7 cellular contexts compared by ENCODE assay signal in the genomic region with DNA sequence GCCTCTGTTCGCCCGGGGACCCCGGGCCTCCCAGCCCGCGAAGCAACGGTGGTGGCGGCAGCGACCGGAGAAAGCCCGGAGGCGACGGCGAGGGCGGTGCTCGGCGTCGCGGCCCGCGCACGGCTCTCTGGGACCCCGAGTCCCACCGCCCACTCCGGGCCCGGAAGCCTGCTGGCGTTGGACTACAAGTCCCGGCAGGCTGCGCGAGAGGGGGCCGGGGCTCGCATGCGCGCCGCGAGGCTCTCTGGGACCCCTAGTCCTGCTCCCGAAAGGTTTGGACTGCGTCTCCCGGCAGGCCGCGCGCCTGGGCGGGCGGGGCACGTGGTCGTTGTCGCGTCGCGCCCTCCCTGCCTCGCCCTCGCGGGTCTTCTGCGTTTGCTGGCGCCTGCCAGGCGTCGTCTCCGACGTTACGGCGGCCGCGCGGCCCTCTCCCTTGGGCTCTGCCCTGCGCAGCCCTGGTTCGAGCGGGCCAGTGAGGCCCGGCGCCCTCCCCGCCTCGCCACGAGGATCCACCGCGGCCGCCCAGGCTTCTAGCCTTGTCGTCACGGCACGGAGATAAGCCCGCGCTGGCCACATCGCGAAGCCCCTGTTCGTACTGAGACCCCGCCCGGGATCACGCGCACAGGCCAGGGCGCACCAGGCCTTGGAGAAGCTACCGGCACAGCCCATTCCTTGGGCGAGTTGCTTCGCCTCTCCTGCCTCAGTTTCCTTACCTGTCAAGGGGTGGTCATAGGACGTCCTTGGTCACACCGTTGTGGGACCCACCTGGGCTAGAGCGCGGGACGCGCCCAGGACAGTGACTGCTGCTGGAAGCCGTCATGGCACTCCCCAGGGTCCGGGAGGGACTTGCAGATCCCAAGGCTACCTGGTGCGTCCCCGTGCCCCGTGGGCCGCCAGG.
DNase-seq lines count a peak whose midpoint lies in the region; ATAC-seq and TF ChIP-seq lines count a peak whose summit lies in the region.

A gene (minus strand): TSS at position 75 of the 898 bp plus-strand sequence. CDS start 549 bp downstream, outside the sequence.

- DNase-seq in NCI-H2081 (lab: John Stamatoyannopoulos, UW): peak; percentile 98 to 99
- peak; percentile 90 for DNase-seq in T1000 (lab: John Stamatoyannopoulos, UW)
- peak; percentile 100 for DNase-seq in astrocyte of the hippocampus (ENCODE audit: low read depth, low spot score)
- peak; percentile 95 to 96 for DNase-seq in hippocampal formation (lab: John Stamatoyannopoulos, UW)
- peak; percentile 94 for DNase-seq in retinal pigment epithelial cell (ENCODE audit: low read depth)

- ATAC-seq in GM18508 (IDR thresholded peaks at IDR 0.05; ENCODE audit: insufficient read depth, unreplicated experiment) (peak; percentile 54), HG03025 (IDR thresholded peaks at IDR 0.05; ENCODE audit: low FRiP score, unreplicated experiment) (peak; percentile 86)

- peak within 1 kb of the TSS; percentile 73 for H3K4me3 ChIP-seq in retinal pigment epithelial cell (ENCODE audit: low read length)

- no peak for TF ChIP-seq CTCF in retinal pigment epithelial cell (conservative IDR thresholded peaks at IDR 0.05; ENCODE audit: low read depth, low read length)

Comparison
In these comparisons a context has a peak if more than half of its experiments do, and no peak if none do; other contexts are left out.
1. Peak in every context shown above with its lines: DNase-seq, ATAC-seq and H3K4me3 ChIP-seq.